In genomic region chr9:13186774-13187173, GRCh38 we compare ENCODE assay signal across 22 cellular contexts.
"Had no signal": no experiment of that assay in that cellular context is flagged by ENCODE, and none has a peak within 500 bp of the region (broad histone marks: within the 10 kb centered on the region; RNA-seq: fewer than 3 reads in every experiment).

No MANE protein-coding gene starts in this region.

- H3K27ac Mint-ChIP-seq: activated CD4-positive, alpha-beta memory T cell treated with anti-CD3 and anti-CD28 coated beads, Interleukin-2, amount 10 ng/mL, durations not matched to agents 7 days and 5 days; activated naive CD4-positive, alpha-beta T cell treated with anti-CD3 and anti-CD28 coated beads for 36 hours; activated naive CD8-positive, alpha-beta T cell; activated T-helper 17 cell treated with anti-CD3 and anti-CD28 coated beads, Interleukin-2, amount 50 U/mL, for 72 hours; T-cell had no signal

- H3K27me3 Mint-ChIP-seq: activated CD4-positive, alpha-beta memory T cell treated with anti-CD3 and anti-CD28 coated beads, Interleukin-2, amount 10 ng/mL, durations not matched to agents 7 days and 5 days; activated CD4-positive, alpha-beta T cell treated with anti-CD3 and anti-CD28 coated beads, Interleukin-2, amount 10 ng/mL, durations not matched to agents 7 days and 5 days; activated naive CD8-positive, alpha-beta T cell; activated T-helper 17 cell treated with anti-CD3 and anti-CD28 coated beads, Interleukin-2, amount 50 U/mL, for 72 hours; T-cell had no signal

- H3K4me1 Mint-ChIP-seq: activated CD4-positive, alpha-beta memory T cell treated with anti-CD3 and anti-CD28 coated beads, Interleukin-2, amount 10 ng/mL, durations not matched to agents 7 days and 5 days; activated CD4-positive, alpha-beta T cell treated with anti-CD3 and anti-CD28 coated beads, Interleukin-2, amount 10 ng/mL, durations not matched to agents 7 days and 5 days; activated T-helper 17 cell treated with anti-CD3 and anti-CD28 coated beads, Interleukin-2, amount 50 U/mL, for 72 hours; T-cell had no signal

- H3K27me3 ChIP-seq: brain microvascular endothelial cell had no signal

- H3K27ac ChIP-seq: brain microvascular endothelial cell, VCaP had no signal

- DNase-seq: activated CD4-positive, alpha-beta memory T cell treated with anti-CD3 and anti-CD28 coated beads, Interleukin-2, amount 10 ng/mL, durations not matched to agents 7 days and 5 days; activated CD4-positive, alpha-beta T cell treated with anti-CD3 and anti-CD28 coated beads, Interleukin-2, amount 10 ng/mL, durations not matched to agents 7 days and 5 days; activated CD4-positive, CD25-positive, alpha-beta regulatory T cell; activated gamma-delta T cell; activated naive CD4-positive, alpha-beta T cell treated with anti-CD3 and anti-CD28 coated beads for 36 hours; activated T-cell treated with anti-CD3 and anti-CD28 coated beads for 4 hours; activated T-cell treated with anti-CD3 and anti-CD28 coated beads, Interleukin-2, amount 50 U/mL, for 48 hours; amygdala; brain microvascular endothelial cell; NCI-H1048; NCI-H1417; NCI-H1930; NCI-H510A treated with DMSO at 0.1 percent for 48 hours; SIG-M5; T-cell; T-helper 2 cell; T1000 had no signal

- ATAC-seq: activated T-helper 17 cell treated with anti-CD3 and anti-CD28 coated beads, Interleukin-2, amount 50 U/mL, for 72 hours; K562; T-cell had no signal

- H3K4me3 ChIP-seq: K562, SK-N-MC had no signal

- H3K4me3 Mint-ChIP-seq: activated CD4-positive, alpha-beta memory T cell treated with anti-CD3 and anti-CD28 coated beads, Interleukin-2, amount 10 ng/mL, durations not matched to agents 7 days and 5 days; activated CD4-positive, alpha-beta T cell treated with anti-CD3 and anti-CD28 coated beads, Interleukin-2, amount 10 ng/mL, durations not matched to agents 7 days and 5 days; activated naive CD4-positive, alpha-beta T cell treated with anti-CD3 and anti-CD28 coated beads for 36 hours; activated naive CD8-positive, alpha-beta T cell; activated T-helper 17 cell treated with anti-CD3 and anti-CD28 coated beads, Interleukin-2, amount 50 U/mL, for 72 hours; T-cell had no signal

- H3K36me3 Mint-ChIP-seq: activated naive CD8-positive, alpha-beta T cell; T-cell had no signal

- H3K9me3 Mint-ChIP-seq: activated CD4-positive, alpha-beta T cell treated with anti-CD3 and anti-CD28 coated beads, Interleukin-2, amount 10 ng/mL, durations not matched to agents 7 days and 5 days had no signal
